Comparison of ENCODE assay signal across 25 cellular contexts in the genomic region with DNA sequence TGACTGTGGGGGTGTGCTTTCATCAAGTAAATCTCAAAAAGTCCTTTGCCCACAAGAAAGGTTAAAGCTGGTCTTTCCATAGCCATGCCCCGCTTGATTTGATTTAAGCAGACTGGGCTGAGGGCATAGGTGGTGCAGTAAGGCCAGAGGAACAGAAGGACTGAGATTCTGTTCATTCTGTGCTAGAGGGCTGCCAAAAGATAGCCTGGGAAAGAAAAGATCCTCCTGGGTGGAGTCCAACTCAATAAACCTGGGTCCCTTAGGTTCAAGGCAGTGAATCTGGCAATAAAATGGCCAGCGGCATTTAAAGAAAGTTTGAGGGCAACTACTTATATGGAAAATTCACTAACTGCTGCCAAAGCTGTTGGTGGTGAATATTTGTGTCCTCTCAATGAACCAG.
"Had no signal": no experiment of that assay in that cellular context is flagged by ENCODE, and none has a peak within 500 bp of the region (broad histone marks: within the 10 kb centered on the region; RNA-seq: fewer than 3 reads in every experiment).

No MANE protein-coding gene starts in this region.

- H3K9me3 Mint-ChIP-seq: dendritic cell treated with granulocyte-macrophage colony-stimulating factor and Interleukin-4, amounts not matched to agents 40 ng/mL and 50 ng/mL, for 4 days; effector memory CD8-positive, alpha-beta T cell; endodermal cell; mesothelial cell of epicardium; naive B cell had no signal

- H3K9me3 ChIP-seq: colonic mucosa, esophagus squamous epithelium, gastrocnemius medialis, heart right ventricle, lower lobe of right lung, mucosa of descending colon had no signal

- ATAC-seq: effector memory CD8-positive, alpha-beta T cell; esophagus mucosa; gastrocnemius medialis; heart right ventricle; left cardiac atrium; left lobe of liver; left ventricle myocardium superior; lower lobe of right lung; mucosa of descending colon had no signal

- H3K36me3 ChIP-seq: colonic mucosa, esophagus squamous epithelium, gastrocnemius medialis, lower lobe of right lung had no signal

- DNase-seq: colonic mucosa; cortex of kidney; effector CD8-positive, alpha-beta T cell; effector memory CD8-positive, alpha-beta T cell; endodermal cell; erythroblast; esophagus squamous epithelium; foreskin fibroblast; foreskin melanocyte; gastrocnemius medialis; glutamatergic neuron; head of caudate nucleus; heart right ventricle; hippocampal formation; left cardiac atrium; left ventricle myocardium superior; lower lobe of right lung; mesenchymal stem cell; mucosa of descending colon; naive B cell had no signal

- H3K4me1 ChIP-seq: colonic mucosa, gastrocnemius medialis, lower lobe of right lung had no signal

- H3K4me3 ChIP-seq: colonic mucosa, esophagus squamous epithelium, gastrocnemius medialis, heart right ventricle, lower lobe of right lung, mucosa of descending colon had no signal

- H3K4me1 Mint-ChIP-seq: naive B cell had no signal

- H3K27ac Mint-ChIP-seq: dendritic cell treated with granulocyte-macrophage colony-stimulating factor and Interleukin-4, amounts not matched to agents 40 ng/mL and 50 ng/mL, for 4 days; effector memory CD8-positive, alpha-beta T cell; endodermal cell; mesothelial cell of epicardium; naive B cell had no signal

- H3K36me3 Mint-ChIP-seq: naive B cell had no signal

- H3K27me3 ChIP-seq: colonic mucosa, esophagus squamous epithelium, gastrocnemius medialis, heart right ventricle had no signal

- H3K4me3 Mint-ChIP-seq: dendritic cell treated with granulocyte-macrophage colony-stimulating factor and Interleukin-4, amounts not matched to agents 40 ng/mL and 50 ng/mL, for 4 days; effector memory CD8-positive, alpha-beta T cell; endodermal cell; mesothelial cell of epicardium; naive B cell had no signal

- H3K27ac ChIP-seq: colonic mucosa, epithelial cell of prostate, gastrocnemius medialis, heart right ventricle, lower lobe of right lung had no signal
